ENCODE assay signal across 14 cellular contexts in the genomic region with DNA sequence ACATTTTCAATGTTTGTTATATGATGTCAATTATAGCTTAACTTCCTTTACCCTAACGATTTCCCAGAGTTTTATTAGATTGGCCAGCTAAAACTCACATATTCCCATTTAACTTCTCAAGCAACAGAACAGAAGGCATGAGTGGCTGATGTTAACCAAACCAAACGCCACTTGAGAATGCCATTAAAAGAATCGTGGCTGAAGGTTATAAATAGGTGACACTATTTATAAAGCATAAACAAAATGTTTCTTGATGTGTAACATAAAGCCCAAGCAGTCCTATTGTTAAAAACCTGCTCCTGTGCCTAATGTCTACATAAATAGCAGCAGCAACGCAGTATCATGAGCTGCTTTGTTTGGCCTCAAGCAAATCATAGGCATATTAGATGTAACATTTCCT.
DNase-seq lines count a peak whose midpoint lies in the region; ATAC-seq and TF ChIP-seq lines count a peak whose summit lies in the region.
"Had no signal": no experiment of that assay in that cellular context is flagged by ENCODE, and none has a peak within 500 bp of the region (broad histone marks: within the 10 kb centered on the region; RNA-seq: fewer than 3 reads in every experiment).

No MANE protein-coding gene starts in this region.

- H3K9me3 ChIP-seq in heart right ventricle (no peaks in the 10 kb centered on the region), gastrocnemius medialis (no peaks in the 10 kb centered on the region), thyroid gland (no peaks in the 10 kb centered on the region)

- DNase-seq in NCI-H2171 treated with DMSO at 0.1 percent for 48 hours (lab: John Stamatoyannopoulos, UW): peak; percentile 12
- no peak for DNase-seq in NCI-H2171 (lab: John Stamatoyannopoulos, UW)
- peak; percentile 44 for DNase-seq in NCI-H2107 (lab: John Stamatoyannopoulos, UW)
- DNase-seq in heart right ventricle: no peak
- no peak for DNase-seq in gastrocnemius medialis
- DNase-seq in retina: no peak
- no peak for DNase-seq in thyroid gland
- DNase-seq: C1 segment of cervical spinal cord, GF-D8, NCI-H187, NCI-H345, T-helper 1 cell had no signal

- peak in 6 of 8 donors; percentile 31 to 75 (median 59) for ATAC-seq in heart right ventricle
- ATAC-seq in gastrocnemius medialis: peak; percentile 43 to 84
- ATAC-seq: K562 had no signal

- TF ChIP-seq CTCF in heart right ventricle (IDR thresholded peaks at IDR 0.05) (no peak), gastrocnemius medialis (IDR thresholded peaks at IDR 0.05 in 4 of 5, conservative IDR thresholded peaks at IDR 0.05 in 1 of 5) (no peak), thyroid gland (IDR thresholded peaks at IDR 0.05) (no peak)

- H3K27ac ChIP-seq in heart right ventricle (peak overlapping the region in 9 of 10 donors; percentile 22 to 71 (median 57)), gastrocnemius medialis (peak overlapping the region; percentile 66 to 84 (median 77)), thyroid gland (no peak overlapping the region)
- H3K27ac ChIP-seq: SK-N-MC had no signal

- peaks cover 0 to 30% (median 0%) of the 10 kb centered on the region in 9 donors for H3K4me1 ChIP-seq in heart right ventricle
- H3K4me1 ChIP-seq in gastrocnemius medialis: peaks cover 19 to 38% of the 10 kb centered on the region in 2 donors
- H3K4me1 ChIP-seq in thyroid gland: no peaks in the 10 kb centered on the region

- H3K36me3 ChIP-seq in heart right ventricle (no peaks in the 10 kb centered on the region), gastrocnemius medialis (no peaks in the 10 kb centered on the region), thyroid gland (no peaks in the 10 kb centered on the region)

- TF ChIP-seq POLR2A in gastrocnemius medialis (IDR thresholded peaks at IDR 0.05) (peak in 1 of 2 donors; percentile 54), thyroid gland (IDR thresholded peaks at IDR 0.05) (no peak)

- 25 to 43% methylated on average over 4 of the region's 4 CpGs for whole genome bisulfite sequencing in heart right ventricle, 2 donors
- 44 to 45% methylated on average over 4 of the region's 4 CpGs for WGBS in thyroid gland, 2 donors

- H3K4me3 ChIP-seq in heart right ventricle: no peak overlapping the region
- no peak overlapping the region for H3K4me3 ChIP-seq in gastrocnemius medialis
- H3K4me3 ChIP-seq in thyroid gland (replicated peaks in 1 of 3): no peak overlapping the region
- H3K4me3 ChIP-seq: K562, SK-N-MC had no signal

- in situ Hi-C loops in gastrocnemius medialis (cut with MboI; ENCODE audit: low sequenced_read_pairs in 4 of 4): no loop called here

- intact Hi-C loops in heart right ventricle (cut with DNase I) (no loop called here), gastrocnemius medialis (cut with DNase I; ENCODE audit: low total_unique reads) (loop anchor here (2.0 to 10.0 kb wide), 3 partner anchors 16 to 190 kb away; no protein-coding TSS in a partner anchor), thyroid gland (cut with DNase I) (no loop called here)

- H3K27me3 ChIP-seq in heart right ventricle (no peaks in the 10 kb centered on the region), gastrocnemius medialis (no peaks in the 10 kb centered on the region), thyroid gland (no peaks in the 10 kb centered on the region)

Comparison
In these comparisons a context has a peak if more than half of its experiments do, and no peak if none do; other contexts are left out.
1. DNase-seq: peak in NCI-H2171 treated with DMSO at 0.1 percent for 48 hours (single experiment) and NCI-H2107 (single experiment); none in NCI-H2171 (single experiment), heart right ventricle (0 of 2), gastrocnemius medialis (0 of 2), retina (single experiment) and thyroid gland (0 of 2).
2. H3K27ac ChIP-seq: peak in heart right ventricle (9 of 10) and gastrocnemius medialis (4 of 4); none in thyroid gland (0 of 3).